Comparison of ENCODE assay signal across 23 cellular contexts in genomic region chr12:70854138-70854537, GRCh38.
DNase-seq lines count a peak whose midpoint lies in the region; ATAC-seq and TF ChIP-seq lines count a peak whose summit lies in the region.
"Had no signal": no experiment of that assay in that cellular context is flagged by ENCODE, and none has a peak within 500 bp of the region (broad histone marks: within the 10 kb centered on the region; RNA-seq: fewer than 3 reads in every experiment).

No MANE protein-coding gene starts in this region.

- DNase-seq in G401 (ENCODE audit: low spot score), result peak; percentile 51
- DNase-seq in HCEC 1CT, result peak; percentile 3
- DNase-seq in fibroblast of mammary gland (ENCODE audit: low read depth), result peak; percentile 15
- no peak for DNase-seq in sciatic nerve (ENCODE audit: low spot score)
- no peak for DNase-seq in dorsolateral prefrontal cortex
- no peak for DNase-seq in AG08395 (ENCODE audit: low spot score)
- DNase-seq in H9, result no peak
- no peak for DNase-seq in activated T-helper 2 cell treated with anti-CD3 and anti-CD28 coated beads, Interferon-gamma antibody, Interleukin-2, Interleukin-4, amounts not matched to agents 10 μg/mL and 5 μg/mL and 100 μg/mL, durations not matched to agents 14 hours and 24 hours and 36 hours (ENCODE audit: low spot score)
- DNase-seq: BE2C, Calu3, Kasumi-1, MG63, NCI-H1417, NCI-H1694, NCI-H2029 treated with DMSO at 0.1 percent for 48 hours, NCI-H446 treated with DMSO at 0.1 percent for 48 hours, NCI-H526 treated with DMSO at 0.1 percent for 48 hours, PC-9, SHP77 had no signal

- no peak overlapping the region for H2AFZ ChIP-seq in H9 (ENCODE audit: low read length)
- H2AFZ ChIP-seq: GM23338, PC-9 had no signal

- intact Hi-C loops in sciatic nerve (cut with DNase I), result no loop called here
- intact Hi-C loops in dorsolateral prefrontal cortex (cut with DNase I), result loop anchor here in 1 of 2 donors (10.0 kb wide), 1 partner anchor 969 kb away; no protein-coding TSS in a partner anchor
- intact Hi-C loops in activated T-helper 2 cell treated with anti-CD3 and anti-CD28 coated beads, Interferon-gamma antibody, Interleukin-2, Interleukin-4, amounts not matched to agents 10 μg/mL and 5 μg/mL and 100 μg/mL, durations not matched to agents 14 hours and 24 hours and 36 hours (cut with micrococcal nuclease), result no loop called here

- no peaks in the 10 kb centered on the region for H4K20me1 ChIP-seq in H9 (ENCODE audit: control insufficient read depth, insufficient read depth, insufficient read length)

- H3K4me3 Mint-ChIP-seq in H9, result no peak overlapping the region
- no peak overlapping the region for H3K4me3 Mint-ChIP-seq in activated T-helper 2 cell treated with anti-CD3 and anti-CD28 coated beads, Interferon-gamma antibody, Interleukin-2, Interleukin-4, amounts not matched to agents 10 μg/mL and 5 μg/mL and 100 μg/mL, durations not matched to agents 14 hours and 24 hours and 36 hours (ENCODE audit: low read depth)
- H3K4me3 Mint-ChIP-seq: CD14-positive monocyte, GM23338 had no signal

- no CpG with 5 or more reads among the region's 3 CpGs for WGBS in H9 (ENCODE audit: extremely low coverage, insufficient read length, low lambda C conversion rate)

- no peak overlapping the region for H4K5ac ChIP-seq in H9 (ENCODE audit: insufficient read length, low read depth, low read length)

- H3K27ac Mint-ChIP-seq in H9, result no peak overlapping the region
- no peak overlapping the region for H3K27ac Mint-ChIP-seq in activated T-helper 2 cell treated with anti-CD3 and anti-CD28 coated beads, Interferon-gamma antibody, Interleukin-2, Interleukin-4, amounts not matched to agents 10 μg/mL and 5 μg/mL and 100 μg/mL, durations not matched to agents 14 hours and 24 hours and 36 hours
- H3K27ac Mint-ChIP-seq: CD14-positive monocyte, GM23338 had no signal

- no peak overlapping the region for H3K18ac ChIP-seq in H9 (ENCODE audit: insufficient read length, low read depth, low read length)

- H3K14ac ChIP-seq in H9 (ENCODE audit: insufficient read depth, low read length), result no peak overlapping the region

- no peak overlapping the region for H2BK5ac ChIP-seq in H9 (ENCODE audit: insufficient read length, low read length)

- in situ Hi-C loops in G401 (cut with HindIII; ENCODE audit: low sequenced_read_pairs), result no loop called here

- no peaks in the 10 kb centered on the region for H3K79me1 ChIP-seq in H9 (ENCODE audit: insufficient read depth, low read depth, low read length, poor library complexity, severe bottlenecking)

- no peaks in the 10 kb centered on the region for H3K23me2 ChIP-seq in H9 (ENCODE audit: insufficient read length, low read depth, low read length, poor library complexity, severe bottlenecking)

- H4K91ac ChIP-seq in H9 (ENCODE audit: insufficient read length, low read depth, low read length), result no peak overlapping the region

- H3K56ac ChIP-seq in H9 (ENCODE audit: insufficient read length, low read depth, low read length), result no peak overlapping the region

- peaks cover 2% of the 10 kb centered on the region; the same call in 1 of the 2 replicates for H3K4me1 ChIP-seq in H9 (ENCODE audit: insufficient read depth, low read length)
- H3K4me1 ChIP-seq: HAP-1 had no signal

- no peak overlapping the region for H4K8ac ChIP-seq in H9 (replicated peaks; ENCODE audit: insufficient read length, low read depth, low read length)

- H2BK12ac ChIP-seq in H9 (ENCODE audit: insufficient read length, low read depth, low read length), result no peak overlapping the region

- no peak overlapping the region for H3T11ph ChIP-seq in H9 (ENCODE audit: low read length)

- no peaks in the 10 kb centered on the region for H3K79me2 ChIP-seq in H9 (ENCODE audit: insufficient read depth, low read length)

- H2BK15ac ChIP-seq in H9 (ENCODE audit: low read depth, low read length), result no peak overlapping the region

- H3K27ac ChIP-seq in dorsolateral prefrontal cortex (peak overlapping the region in 2 of 59 donors; percentile 2 to 30), H9 (ENCODE audit: insufficient read length, low read depth, low read length) (no peak overlapping the region)
- H3K27ac ChIP-seq: PC-9 had no signal

- H3K27me3 ChIP-seq in dorsolateral prefrontal cortex, result no peaks in the 10 kb centered on the region
- peaks cover 2% of the 10 kb centered on the region; the same call in 1 of the 2 replicates for H3K27me3 ChIP-seq in H9 (ENCODE audit: insufficient read depth, low read length)
- H3K27me3 ChIP-seq: BE2C, MG63 had no signal

- no peak overlapping the region for H2BK20ac ChIP-seq in H9 (ENCODE audit: low read depth, low read length, poor library complexity, severe bottlenecking)

- no peak overlapping the region for H3K4ac ChIP-seq in H9 (ENCODE audit: low read depth, low read length)

- no peak overlapping the region for H2BK120ac ChIP-seq in H9 (ENCODE audit: low read depth, low read length, poor library complexity, severe bottlenecking)

- TF ChIP-seq CTCF in fibroblast of mammary gland (conservative IDR thresholded peaks at IDR 0.05; ENCODE audit: control insufficient read depth, insufficient read depth, low read depth, low read length) (no peak), dorsolateral prefrontal cortex (IDR thresholded peaks at IDR 0.05 in 54 of 56, conservative IDR thresholded peaks at IDR 0.05 in 2 of 56; ENCODE audit: low read depth in 1 of 56, partially characterized antibody in 56 of 56) (no peak), H9 (conservative IDR thresholded peaks at IDR 0.05) (no peak)

- no peaks in the 10 kb centered on the region for H3K27me3 Mint-ChIP-seq in H9 (ENCODE audit: low read depth)
- H3K27me3 Mint-ChIP-seq in activated T-helper 2 cell treated with anti-CD3 and anti-CD28 coated beads, Interferon-gamma antibody, Interleukin-2, Interleukin-4, amounts not matched to agents 10 μg/mL and 5 μg/mL and 100 μg/mL, durations not matched to agents 14 hours and 24 hours and 36 hours (ENCODE audit: low read depth), result no peaks in the 10 kb centered on the region

- H3K9me3 Mint-ChIP-seq in H9, result no peaks in the 10 kb centered on the region
- H3K9me3 Mint-ChIP-seq in activated T-helper 2 cell treated with anti-CD3 and anti-CD28 coated beads, Interferon-gamma antibody, Interleukin-2, Interleukin-4, amounts not matched to agents 10 μg/mL and 5 μg/mL and 100 μg/mL, durations not matched to agents 14 hours and 24 hours and 36 hours, result no peaks in the 10 kb centered on the region
- H3K9me3 Mint-ChIP-seq: GM23338 had no signal

- no peaks in the 10 kb centered on the region for H3K9me3 ChIP-seq in H9 (ENCODE audit: control insufficient read depth, low read depth, low read length)
- H3K9me3 ChIP-seq: BE2C, HAP-1, MG63 had no signal

- no peak overlapping the region for H3K9ac ChIP-seq in H9 (ENCODE audit: extremely low read depth, insufficient read length, low read length)

- H3K23ac ChIP-seq in H9 (ENCODE audit: insufficient read length, low read depth, low read length), result no peak overlapping the region

- peak; percentile 53 for ATAC-seq in sciatic nerve
- ATAC-seq: GM23338, K562 had no signal

- H3K4me2 ChIP-seq in H9 (ENCODE audit: insufficient read depth, insufficient read length, low read length), result no peak overlapping the region
- H3K4me2 ChIP-seq: PC-9 had no signal

- no peak overlapping the region for H2AK5ac ChIP-seq in H9 (ENCODE audit: insufficient read length, low read length)

- H3K4me3 ChIP-seq in fibroblast of mammary gland (ENCODE audit: control insufficient read depth, low read depth, low read length), result no peak overlapping the region
- H3K4me3 ChIP-seq in dorsolateral prefrontal cortex, result no peak overlapping the region
- H3K4me3 ChIP-seq: GM23338, HAP-1, K562, MG63, PC-9 had no signal

- peaks cover 11 to 13% of the 10 kb centered on the region in 2 experiments for H3K4me1 Mint-ChIP-seq in H9
- H3K4me1 Mint-ChIP-seq in activated T-helper 2 cell treated with anti-CD3 and anti-CD28 coated beads, Interferon-gamma antibody, Interleukin-2, Interleukin-4, amounts not matched to agents 10 μg/mL and 5 μg/mL and 100 μg/mL, durations not matched to agents 14 hours and 24 hours and 36 hours (ENCODE audit: low read depth), result no peaks in the 10 kb centered on the region

- H3K36me3 Mint-ChIP-seq in H9 (ENCODE audit: insufficient read depth in 1 of 3, low read depth in 3 of 3), result no peaks in the 10 kb centered on the region
- H3K36me3 Mint-ChIP-seq in activated T-helper 2 cell treated with anti-CD3 and anti-CD28 coated beads, Interferon-gamma antibody, Interleukin-2, Interleukin-4, amounts not matched to agents 10 μg/mL and 5 μg/mL and 100 μg/mL, durations not matched to agents 14 hours and 24 hours and 36 hours (ENCODE audit: low read depth), result no peaks in the 10 kb centered on the region
- H3K36me3 Mint-ChIP-seq: CD14-positive monocyte had no signal

Comparison
In these comparisons a context has a peak if more than half of its experiments do, and no peak if none do; other contexts are left out.
1. DNase-seq: peak in G401 (single experiment), HCEC 1CT (single experiment) and fibroblast of mammary gland (single experiment); none in sciatic nerve (single experiment), dorsolateral prefrontal cortex (0 of 10), AG08395 (single experiment), H9 (single experiment) and activated T-helper 2 cell treated with anti-CD3 and anti-CD28 coated beads, Interferon-gamma antibody, Interleukin-2, Interleukin-4, amounts not matched to agents 10 μg/mL and 5 μg/mL and 100 μg/mL, durations not matched to agents 14 hours and 24 hours and 36 hours (single experiment).